In genomic region chr10:130218181-130218641, GRCh38 we compare ENCODE assay signal across 17 cellular contexts.
"Had no signal": no experiment of that assay in that cellular context is flagged by ENCODE, and none has a peak within 500 bp of the region (broad histone marks: within the 10 kb centered on the region; RNA-seq: fewer than 3 reads in every experiment).

No MANE protein-coding gene starts in this region.

- H3K4me1 ChIP-seq: left lung, neural progenitor cell, pancreas, tibial nerve had no signal

- ATAC-seq: left lung, mucosa of descending colon, pancreas had no signal

- H3K27ac ChIP-seq: cardiac muscle cell, left lung, neural progenitor cell, pancreas, tibial nerve, VCaP had no signal

- H2AFZ ChIP-seq: neural progenitor cell had no signal

- H3K36me3 ChIP-seq: cardiac muscle cell, left lung, neural progenitor cell, pancreas, tibial nerve had no signal

- H3K9ac ChIP-seq: neural progenitor cell had no signal

- H3K4me3 ChIP-seq: cardiac muscle cell, left lung, mucosa of descending colon, neural progenitor cell, pancreas, tibial nerve had no signal

- H3K27me3 ChIP-seq: cardiac muscle cell, left lung, neural progenitor cell, pancreas, tibial nerve had no signal

- H3K4me2 ChIP-seq: neural progenitor cell had no signal

- DNase-seq: activated CD4-positive, alpha-beta T cell treated with anti-CD3 and anti-CD28 coated beads for 1 hour; activated CD4-positive, alpha-beta T cell treated with anti-CD3 and anti-CD28 coated beads, Interleukin-2, amount 50 U/mL, for 48 hours; activated naive CD4-positive, alpha-beta T cell treated with Interleukin-2 at 50 U/mL for 16 hours; activated naive CD8-positive, alpha-beta T cell treated with anti-CD3 and anti-CD28 coated beads, Interleukin-2, amount 10 ng/mL, durations not matched to agents 7 days and 5 days; amygdala; left lung; mucosa of descending colon; naive B cell; pancreas; stimulated activated CD8-positive, alpha-beta memory T cell treated with anti-CD3 and anti-CD28 coated beads, Interleukin-4, amount 100 ng/mL, for 48 hours; stimulated activated naive CD4-positive, alpha-beta T cell; SW 1271; T-helper 2 cell had no signal

- H3K9me3 ChIP-seq: left lung, mucosa of descending colon, pancreas had no signal
